In the genomic region with DNA sequence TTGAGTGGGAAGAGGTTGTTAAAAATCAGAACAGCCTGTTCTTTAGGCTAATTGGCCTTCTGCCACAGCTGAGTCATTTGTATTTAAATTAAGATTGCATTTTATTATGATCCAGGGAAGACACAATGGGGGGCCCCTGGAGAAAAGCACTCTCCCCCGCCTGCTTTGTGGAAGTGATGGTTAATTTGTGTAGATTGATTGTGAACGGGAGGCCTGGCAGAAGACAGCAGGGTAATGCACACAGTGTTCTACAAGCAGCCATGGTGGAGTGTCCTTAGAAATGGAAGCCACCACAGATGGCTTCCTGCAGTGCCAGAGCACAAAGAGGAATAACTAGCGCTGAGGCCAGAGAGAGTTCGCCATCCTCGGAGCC, we compare ENCODE assay signal across 14 cellular contexts. TPM values are rescaled to one million over a fixed set of nuclear protein-coding genes. Genes with fewer than 3 reads are reported as not detected.
DNase-seq lines count a peak whose midpoint lies in the region; ATAC-seq and TF ChIP-seq lines count a peak whose summit lies in the region.
"Had no signal": no experiment of that assay in that cellular context is flagged by ENCODE, and none has a peak within 500 bp of the region (broad histone marks: within the 10 kb centered on the region; RNA-seq: fewer than 3 reads in every experiment).

No MANE protein-coding gene starts in this region.

- H3K4me3 ChIP-seq in breast epithelium: no peak overlapping the region
- H3K4me3 ChIP-seq in fibroblast of villous mesenchyme (ENCODE audit: low read depth, low read length): no peak overlapping the region
- H3K4me3 ChIP-seq in aorta (ENCODE audit: low read length in 2 of 2): no peak overlapping the region
- H3K4me3 ChIP-seq: lower lobe of right lung had no signal

- CTCF ChIA-PET in MCF 10A (lab: Yijun Ruan, JAX): no interaction called here
- CTCF ChIA-PET in WTC11 (lab: Charles Lee): no interaction called here

- intact Hi-C loops in MCF 10A (cut with micrococcal nuclease): no loop called here
- intact Hi-C loops in breast epithelium (cut with DNase I; ENCODE audit: low total_unique reads): no loop called here
- intact Hi-C loops in aorta (cut with DNase I): no loop called here

- ATAC-seq in WTC11: no peak
- ATAC-seq in aorta (ENCODE audit: low FRiP score): no peak
- ATAC-seq in effector memory CD8-positive, alpha-beta T cell (replicated peaks): no peak
- ATAC-seq: lower lobe of right lung had no signal

- no peak for TF ChIP-seq POLR2A in breast epithelium (IDR thresholded peaks at IDR 0.05)

- H3K36me3 Mint-ChIP-seq in MCF 10A (ENCODE audit: insufficient read depth, unreplicated experiment) (no peaks in the 10 kb centered on the region), WTC11 (no peaks in the 10 kb centered on the region)
- H3K36me3 Mint-ChIP-seq in effector memory CD8-positive, alpha-beta T cell (ENCODE audit: insufficient read depth): no peaks in the 10 kb centered on the region

- POLR2A ChIA-PET in MCF 10A (lab: Yijun Ruan, JAX): interaction anchor here (0.5 to 1.3 kb wide), 4 partner anchors 14 to 155 kb away, joined by 3 to 5 read pairs (median 5); no protein-coding TSS in a partner anchor
- POLR2A ChIA-PET in WTC11 (lab: Charles Lee): no interaction called here

- TF ChIP-seq CTCF in MCF 10A (IDR thresholded peaks at IDR 0.05; ENCODE audit: unreplicated experiment): no peak
- TF ChIP-seq CTCF in breast epithelium (IDR thresholded peaks at IDR 0.05): no peak
- no peak for TF ChIP-seq CTCF in WTC11 (IDR thresholded peaks at IDR 0.05)
- no peak for TF ChIP-seq CTCF in fibroblast of villous mesenchyme (IDR thresholded peaks at IDR 0.05; ENCODE audit: insufficient read depth, low read depth, low read length)

- H3K9me3 ChIP-seq in breast epithelium (no peaks in the 10 kb centered on the region), aorta (ENCODE audit: control insufficient read depth, low read length) (no peaks in the 10 kb centered on the region)
- H3K9me3 ChIP-seq: lower lobe of right lung had no signal

- BruUV-seq in MCF 10A (replicated peaks; lab: Mats Ljungman, UMichigan): no TSS peak

- H3K27ac Mint-ChIP-seq in MCF 10A (ENCODE audit: low read depth, unreplicated experiment) (peak overlapping the region; percentile 96), WTC11 (peak overlapping the region; percentile 60; the same call in 1 of the 2 replicates)
- H3K27ac Mint-ChIP-seq in effector memory CD8-positive, alpha-beta T cell: peak overlapping the region in 1 of 2 donors; percentile 11
- H3K27ac Mint-ChIP-seq: T-helper 1 cell treated with Interleukin-12 subunit alpha and Interleukin-12 subunit beta and Interleukin-4 antibody, amounts not matched to agents 30 μg/mL and 1 μg/mL, for 36 hours had no signal

- H3K27ac ChIP-seq in breast epithelium (no peak overlapping the region), aorta (ENCODE audit: low read depth in 1 of 2, low read length in 2 of 2) (no peak overlapping the region)
- H3K27ac ChIP-seq: lower lobe of right lung had no signal

- H3K9me3 Mint-ChIP-seq in MCF 10A (ENCODE audit: unreplicated experiment): no peaks in the 10 kb centered on the region
- H3K9me3 Mint-ChIP-seq in WTC11: peaks cover 3% of the 10 kb centered on the region; the same call in 1 of the 2 replicates
- H3K9me3 Mint-ChIP-seq in effector memory CD8-positive, alpha-beta T cell: no peaks in the 10 kb centered on the region
- H3K9me3 Mint-ChIP-seq: T-helper 1 cell treated with Interleukin-12 subunit alpha and Interleukin-12 subunit beta and Interleukin-4 antibody, amounts not matched to agents 30 μg/mL and 1 μg/mL, for 36 hours had no signal

- DNase-seq in MCF 10A (ENCODE audit: unreplicated experiment) (peak; percentile 82), breast epithelium (ENCODE audit: low spot score in 2 of 2) (no peak), WTC11 (ENCODE audit: low spot score) (peak; percentile 2), fibroblast of villous mesenchyme (ENCODE audit: low read depth) (peak; percentile 71), aorta (peak; percentile 7 to 10), NCI-H1048 (lab: John Stamatoyannopoulos, UW) (no peak)
- DNase-seq in effector memory CD8-positive, alpha-beta T cell: no peak
- no peak for DNase-seq in activated CD4-positive, alpha-beta T cell treated with anti-CD3 and anti-CD28 coated beads for 48 hours
- DNase-seq: activated CD8-positive, alpha-beta memory T cell treated with anti-CD3 and anti-CD28 coated beads for 24 hours; AML-193; amniotic stem cell; Kasumi-1; lower lobe of right lung had no signal

- H3K4me1 Mint-ChIP-seq in MCF 10A (ENCODE audit: insufficient read depth, unreplicated experiment) (peaks cover 40% of the 10 kb centered on the region), WTC11 (peaks cover 7% of the 10 kb centered on the region)
- H3K4me1 Mint-ChIP-seq in effector memory CD8-positive, alpha-beta T cell (ENCODE audit: low read depth in 2 of 2): no peaks in the 10 kb centered on the region

- WGBS in aorta, 2 donors: 92 to 95% methylated on average over 5 of the region's 5 CpGs

- H3K27me3 ChIP-seq in breast epithelium (no peaks in the 10 kb centered on the region), aorta (ENCODE audit: control insufficient read depth in 1 of 2, insufficient read depth in 2 of 2, low read length in 1 of 2) (no peaks in the 10 kb centered on the region)

- H3K4me1 ChIP-seq in breast epithelium (no peaks in the 10 kb centered on the region), aorta (ENCODE audit: control insufficient read depth in 1 of 2, insufficient read depth in 2 of 2, low read length in 2 of 2) (peaks cover 0 to 7% of the 10 kb centered on the region in 2 donors)
- H3K4me1 ChIP-seq: lower lobe of right lung had no signal

- H3K4me3 Mint-ChIP-seq in MCF 10A (ENCODE audit: unreplicated experiment) (peak overlapping the region; percentile 19), WTC11 (no peak overlapping the region)
- no peak overlapping the region for H3K4me3 Mint-ChIP-seq in effector memory CD8-positive, alpha-beta T cell
- H3K4me3 Mint-ChIP-seq: T-helper 1 cell treated with Interleukin-12 subunit alpha and Interleukin-12 subunit beta and Interleukin-4 antibody, amounts not matched to agents 30 μg/mL and 1 μg/mL, for 36 hours had no signal

- no peaks in the 10 kb centered on the region for H3K36me3 ChIP-seq in breast epithelium
- H3K36me3 ChIP-seq in aorta (ENCODE audit: control insufficient read depth in 1 of 2, insufficient read depth in 2 of 2, low read length in 1 of 2): no peaks in the 10 kb centered on the region
- H3K36me3 ChIP-seq: lower lobe of right lung had no signal

- no peaks in the 10 kb centered on the region for H3K27me3 Mint-ChIP-seq in MCF 10A (ENCODE audit: insufficient read depth, unreplicated experiment)
- H3K27me3 Mint-ChIP-seq in WTC11 (ENCODE audit: low read depth): no peaks in the 10 kb centered on the region
- H3K27me3 Mint-ChIP-seq in effector memory CD8-positive, alpha-beta T cell: peaks cover 6 to 17% of the 10 kb centered on the region in 2 donors

TF ChIP-seq in WTC11, 78 proteins besides CTCF, POLR2A, EP300 and RAD21:
- TF ChIP-seq EMX1 (CRISPR knock-in tag; IDR thresholded peaks at IDR 0.05) (no peak), GTF2I (CRISPR knock-in tag; conservative IDR thresholded peaks at IDR 0.05) (no peak)

RNA-seq across cellular contexts. Expression of a gene that starts 19.6 kb away (rescaled TPM):
- total RNA-seq in MCF 10A (2022): 4.3 and 11.2 TPM in 2 replicates
- 10 to 100 TPM in 1 of 3 donors, 1 to 10 TPM in 1, not detected in 1; 8.2 to 25.9 TPM for total RNA-seq in breast epithelium
- total RNA-seq in WTC11 (2021): 0.62 to 1.2 TPM (median 1.0 TPM) in 3 replicates
- total RNA-seq in fibroblast of villous mesenchyme: 28.0 and 35.0 TPM in 2 replicates
- 100 to 1,000 TPM; 109 to 230 TPM for total RNA-seq in aorta
- 100 to 1,000 TPM; 328 to 423 TPM for polyA plus RNA-seq in aorta

Comparison
In these comparisons a context has a peak if more than half of its experiments do, and no peak if none do; other contexts are left out.
1. DNase-seq: peak in MCF 10A (single experiment), WTC11 (single experiment), fibroblast of villous mesenchyme (single experiment) and aorta (2 of 2); none in breast epithelium (0 of 2), effector memory CD8-positive, alpha-beta T cell (0 of 3), activated CD4-positive, alpha-beta T cell treated with anti-CD3 and anti-CD28 coated beads for 48 hours (single experiment) and NCI-H1048 (single experiment).